In the genomic region with DNA sequence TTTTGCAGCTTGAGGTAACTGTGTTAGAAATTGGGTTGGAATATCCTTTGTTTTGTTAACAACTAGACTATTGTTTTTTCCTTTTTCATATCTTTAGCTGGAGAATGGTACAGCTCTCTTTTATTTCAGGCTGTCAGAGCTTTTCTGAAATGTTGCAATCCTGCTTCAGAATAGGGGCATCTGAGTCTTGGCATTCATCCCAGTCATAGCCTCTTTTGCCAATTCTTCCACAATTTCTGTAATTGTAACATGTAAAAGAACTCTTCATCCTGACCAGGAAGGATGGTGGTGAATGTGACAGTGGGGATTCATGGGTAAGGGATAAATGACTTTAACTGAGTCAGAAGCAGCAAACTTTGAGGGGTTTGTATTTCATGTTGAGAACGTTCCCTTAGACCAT, we compare ENCODE assay signal across 2 cellular contexts.
TF ChIP-seq lines count a peak whose summit lies in the region.

No MANE protein-coding gene starts in this region.

TF ChIP-seq in SK-N-SH, 30 proteins besides CTCF, POLR2A, EP300 and RAD21 (continued from another document and continues in another):
- TF ChIP-seq, protein P1, sequence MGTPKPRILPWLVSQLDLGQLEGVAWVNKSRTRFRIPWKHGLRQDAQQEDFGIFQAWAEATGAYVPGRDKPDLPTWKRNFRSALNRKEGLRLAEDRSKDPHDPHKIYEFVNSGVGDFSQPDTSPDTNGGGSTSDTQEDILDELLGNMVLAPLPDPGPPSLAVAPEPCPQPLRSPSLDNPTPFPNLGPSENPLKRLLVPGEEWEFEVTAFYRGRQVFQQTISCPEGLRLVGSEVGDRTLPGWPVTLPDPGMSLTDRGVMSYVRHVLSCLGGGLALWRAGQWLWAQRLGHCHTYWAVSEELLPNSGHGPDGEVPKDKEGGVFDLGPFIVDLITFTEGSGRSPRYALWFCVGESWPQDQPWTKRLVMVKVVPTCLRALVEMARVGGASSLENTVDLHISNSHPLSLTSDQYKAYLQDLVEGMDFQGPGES (IDR thresholded peaks at IDR 0.05; ENCODE audit: low read depth, low read length): no peak
- TF ChIP-seq FOSL2 (IDR thresholded peaks at IDR 0.05; ENCODE audit: borderline replicate concordance, low read depth) (no peak), MEF2A (IDR thresholded peaks at IDR 0.05; ENCODE audit: borderline replicate concordance, low read depth) (no peak), SIN3A (IDR thresholded peaks at IDR 0.05; ENCODE audit: borderline replicate concordance, low read depth, low read length) (no peak), JUND (IDR thresholded peaks at IDR 0.05) (no peak), ELF1 (IDR thresholded peaks at IDR 0.05) (no peak), RCOR1 (IDR thresholded peaks at IDR 0.05; ENCODE audit: low read length) (no peak), EZH2phosphoT487 (IDR thresholded peaks at IDR 0.05; ENCODE audit: borderline replicate concordance, low read depth) (no peak), SMC3 (IDR thresholded peaks at IDR 0.05; ENCODE audit: low read depth, low read length) (no peak), NFIC (IDR thresholded peaks at IDR 0.05; ENCODE audit: borderline replicate concordance) (peak; percentile 81), RXRA (IDR thresholded peaks at IDR 0.05; ENCODE audit: borderline replicate concordance, low read depth) (no peak), RFX5 (IDR thresholded peaks at IDR 0.05; ENCODE audit: low read length) (no peak), TAF1 (IDR thresholded peaks at IDR 0.05; ENCODE audit: borderline replicate concordance, low read depth, low read length) (no peak), GABPA (IDR thresholded peaks at IDR 0.05; ENCODE audit: low read depth) (no peak), YY1 (IDR thresholded peaks at IDR 0.05; ENCODE audit: low read depth) (no peak), TCF12 (IDR thresholded peaks at IDR 0.05) (0 out of 2 replicates have a peak, but pooled peaks have one; percentile 28), POLR2AphosphoS5 (IDR thresholded peaks at IDR 0.05; ENCODE audit: low read depth, low read length) (no peak), USF1 (IDR thresholded peaks at IDR 0.05; ENCODE audit: borderline replicate concordance, low read depth) (no peak), NRF1 (IDR thresholded peaks at IDR 0.05; ENCODE audit: low read depth, low read length) (no peak), MXI1 (IDR thresholded peaks at IDR 0.05; ENCODE audit: low read depth, low read length) (no peak), REST (IDR thresholded peaks at IDR 0.05; ENCODE audit: low read depth, low read length) (no peak)
- TF ChIP-seq, protein P2, sequence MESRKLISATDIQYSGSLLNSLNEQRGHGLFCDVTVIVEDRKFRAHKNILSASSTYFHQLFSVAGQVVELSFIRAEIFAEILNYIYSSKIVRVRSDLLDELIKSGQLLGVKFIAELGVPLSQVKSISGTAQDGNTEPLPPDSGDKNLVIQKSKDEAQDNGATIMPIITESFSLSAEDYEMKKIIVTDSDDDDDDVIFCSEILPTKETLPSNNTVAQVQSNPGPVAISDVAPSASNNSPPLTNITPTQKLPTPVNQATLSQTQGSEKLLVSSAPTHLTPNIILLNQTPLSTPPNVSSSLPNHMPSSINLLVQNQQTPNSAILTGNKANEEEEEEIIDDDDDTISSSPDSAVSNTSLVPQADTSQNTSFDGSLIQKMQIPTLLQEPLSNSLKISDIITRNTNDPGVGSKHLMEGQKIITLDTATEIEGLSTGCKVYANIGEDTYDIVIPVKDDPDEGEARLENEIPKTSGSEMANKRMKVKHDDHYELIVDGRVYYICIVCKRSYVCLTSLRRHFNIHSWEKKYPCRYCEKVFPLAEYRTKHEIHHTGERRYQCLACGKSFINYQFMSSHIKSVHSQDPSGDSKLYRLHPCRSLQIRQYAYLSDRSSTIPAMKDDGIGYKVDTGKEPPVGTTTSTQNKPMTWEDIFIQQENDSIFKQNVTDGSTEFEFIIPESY (IDR thresholded peaks at IDR 0.05; ENCODE audit: borderline replicate concordance, low read depth): no peak
- TF ChIP-seq, protein P3, sequence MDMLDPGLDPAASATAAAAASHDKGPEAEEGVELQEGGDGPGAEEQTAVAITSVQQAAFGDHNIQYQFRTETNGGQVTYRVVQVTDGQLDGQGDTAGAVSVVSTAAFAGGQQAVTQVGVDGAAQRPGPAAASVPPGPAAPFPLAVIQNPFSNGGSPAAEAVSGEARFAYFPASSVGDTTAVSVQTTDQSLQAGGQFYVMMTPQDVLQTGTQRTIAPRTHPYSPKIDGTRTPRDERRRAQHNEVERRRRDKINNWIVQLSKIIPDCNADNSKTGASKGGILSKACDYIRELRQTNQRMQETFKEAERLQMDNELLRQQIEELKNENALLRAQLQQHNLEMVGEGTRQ (IDR thresholded peaks at IDR 0.05; ENCODE audit: borderline replicate concordance, low read depth, low read length): no peak

TF ChIP-seq in SK-N-SH treated with all-trans-retinoic acid at 6 μM for 48 hours, 23 proteins besides CTCF, POLR2A, EP300 and RAD21 (continued from another document):
- TF ChIP-seq, protein P4, sequence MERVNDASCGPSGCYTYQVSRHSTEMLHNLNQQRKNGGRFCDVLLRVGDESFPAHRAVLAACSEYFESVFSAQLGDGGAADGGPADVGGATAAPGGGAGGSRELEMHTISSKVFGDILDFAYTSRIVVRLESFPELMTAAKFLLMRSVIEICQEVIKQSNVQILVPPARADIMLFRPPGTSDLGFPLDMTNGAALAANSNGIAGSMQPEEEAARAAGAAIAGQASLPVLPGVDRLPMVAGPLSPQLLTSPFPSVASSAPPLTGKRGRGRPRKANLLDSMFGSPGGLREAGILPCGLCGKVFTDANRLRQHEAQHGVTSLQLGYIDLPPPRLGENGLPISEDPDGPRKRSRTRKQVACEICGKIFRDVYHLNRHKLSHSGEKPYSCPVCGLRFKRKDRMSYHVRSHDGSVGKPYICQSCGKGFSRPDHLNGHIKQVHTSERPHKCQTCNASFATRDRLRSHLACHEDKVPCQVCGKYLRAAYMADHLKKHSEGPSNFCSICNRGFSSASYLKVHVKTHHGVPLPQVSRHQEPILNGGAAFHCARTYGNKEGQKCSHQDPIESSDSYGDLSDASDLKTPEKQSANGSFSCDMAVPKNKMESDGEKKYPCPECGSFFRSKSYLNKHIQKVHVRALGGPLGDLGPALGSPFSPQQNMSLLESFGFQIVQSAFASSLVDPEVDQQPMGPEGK (CRISPR knock-in tag; IDR thresholded peaks at IDR 0.05; ENCODE audit: borderline replicate concordance): no peak
- no peak for TF ChIP-seq CSDC2 (CRISPR knock-in tag; IDR thresholded peaks at IDR 0.05)
- no peak for TF ChIP-seq ZC3H10 (CRISPR knock-in tag; IDR thresholded peaks at IDR 0.05)
- no peak for TF ChIP-seq ZFP30 (CRISPR knock-in tag; IDR thresholded peaks at IDR 0.05)
- TF ChIP-seq ZNF70 (CRISPR knock-in tag; IDR thresholded peaks at IDR 0.05): no peak
